ENCODE assay signal across 1 cellular context in genomic region chr17:81666342-81667191, GRCh38.
A peak's percentile ranks its signal among the peaks of the same experiment; 100 is the strongest.
TF ChIP-seq lines count a peak whose summit lies in the region.

Gene CCDC137, plus strand, starts transcription at chr17:81666737. Its CDS starts 30 bp downstream, at chr17:81666767.
Gene OXLD1, minus strand, starts transcription at chr17:81666605. Its CDS starts 28 bp downstream, at chr17:81666577.

TF ChIP-seq in HepG2, 621 proteins besides CTCF, POLR2A, EP300 and RAD21 (continued from another document and continues in another):
- TF ChIP-seq HMGXB3 (CRISPR knock-in tag; IDR thresholded peaks at IDR 0.05; ENCODE audit: borderline replicate concordance), result no peak
- peak; percentile 76 for TF ChIP-seq ZNF770 (CRISPR knock-in tag; IDR thresholded peaks at IDR 0.05)
- TF ChIP-seq ZNF576 (CRISPR knock-in tag; IDR thresholded peaks at IDR 0.05), result no peak
- 0 out of 2 replicates have a peak, but pooled peaks have one; percentile 69 for TF ChIP-seq ZNF703 (CRISPR knock-in tag; IDR thresholded peaks at IDR 0.05; ENCODE audit: borderline replicate concordance)
- peak; percentile 42 for TF ChIP-seq ZNF12 (CRISPR knock-in tag; IDR thresholded peaks at IDR 0.05)
- peak; percentile 83 for TF ChIP-seq ZIK1 (CRISPR knock-in tag; IDR thresholded peaks at IDR 0.05; ENCODE audit: borderline replicate concordance, low read depth)
- peak; percentile 44; the same call in 1 of the 2 replicates for TF ChIP-seq HNRNPL (IDR thresholded peaks at IDR 0.05; ENCODE audit: low read depth, low read length)
- peak; percentile 93 for TF ChIP-seq MYC (CRISPR knock-in tag; IDR thresholded peaks at IDR 0.05; ENCODE audit: borderline replicate concordance)
- TF ChIP-seq ZNF850 (CRISPR knock-in tag; conservative IDR thresholded peaks at IDR 0.05), result peak; percentile 45; the same call in 1 of the 2 replicates
- no peak; the same call in 1 of the 2 replicates for TF ChIP-seq CCDC6 (CRISPR knock-in tag; IDR thresholded peaks at IDR 0.05)
- TF ChIP-seq RELA (CRISPR knock-in tag; IDR thresholded peaks at IDR 0.05), result peak; percentile 90
- TF ChIP-seq BCL6 (CRISPR knock-in tag; IDR thresholded peaks at IDR 0.05), result no peak; the same call in 1 of the 2 replicates
- TF ChIP-seq NFAT5 (CRISPR knock-in tag; IDR thresholded peaks at IDR 0.05), result peak; percentile 91
- TF ChIP-seq JARID2 (CRISPR knock-in tag; IDR thresholded peaks at IDR 0.05; ENCODE audit: insufficient replicate concordance), result no peak
- TF ChIP-seq ZNF501 (CRISPR knock-in tag; IDR thresholded peaks at IDR 0.05), result peak; percentile 78
- TF ChIP-seq ZNF432 (CRISPR knock-in tag; IDR thresholded peaks at IDR 0.05; ENCODE audit: borderline replicate concordance), result no peak
- 0 out of 2 replicates have a peak, but pooled peaks have one; percentile 35 for TF ChIP-seq ZBTB8A (CRISPR knock-in tag; IDR thresholded peaks at IDR 0.05; ENCODE audit: borderline replicate concordance, low read depth)
- no peak for TF ChIP-seq CENPX (CRISPR knock-in tag; IDR thresholded peaks at IDR 0.05)
- no peak for TF ChIP-seq CEBPB (IDR thresholded peaks at IDR 0.05; ENCODE audit: borderline replicate concordance, low read depth, low read length)
- TF ChIP-seq ZNF354B (CRISPR knock-in tag; IDR thresholded peaks at IDR 0.05), result peak; percentile 57; the same call in 1 of the 2 replicates
- TF ChIP-seq ZNF660 (CRISPR knock-in tag; IDR thresholded peaks at IDR 0.05; ENCODE audit: borderline replicate concordance, low read depth), result no peak
- no peak for TF ChIP-seq RFX1 (IDR thresholded peaks at IDR 0.05)
- TF ChIP-seq HOXA7 (CRISPR knock-in tag; IDR thresholded peaks at IDR 0.05), result no peak
- no peak for TF ChIP-seq RBAK (CRISPR knock-in tag; IDR thresholded peaks at IDR 0.05)
- TF ChIP-seq KAT8 (CRISPR knock-in tag; IDR thresholded peaks at IDR 0.05), result peak; percentile 99
- no peak; the same call in 1 of the 2 replicates for TF ChIP-seq ZBTB49 (CRISPR knock-in tag; IDR thresholded peaks at IDR 0.05; ENCODE audit: borderline replicate concordance)
- no peak for TF ChIP-seq NPAS2 (CRISPR knock-in tag; IDR thresholded peaks at IDR 0.05; ENCODE audit: borderline replicate concordance)
- TF ChIP-seq NFATC3 (CRISPR knock-in tag; IDR thresholded peaks at IDR 0.05), result peak; percentile 78
- no peak for TF ChIP-seq GRHL1 (CRISPR knock-in tag; conservative IDR thresholded peaks at IDR 0.05)
- TF ChIP-seq GABPA (IDR thresholded peaks at IDR 0.05; ENCODE audit: low read depth, low read length), result peak; percentile 94
- peak; percentile 94 for TF ChIP-seq GABPA (CRISPR knock-in tag; IDR thresholded peaks at IDR 0.05; ENCODE audit: low read depth)
- TF ChIP-seq HDAC2 (CRISPR knock-in tag; IDR thresholded peaks at IDR 0.05), result peak; percentile 79; the same call in 1 of the 2 replicates
- TF ChIP-seq CHCHD3 (CRISPR knock-in tag; IDR thresholded peaks at IDR 0.05), result peak; percentile 93
- TF ChIP-seq ZMAT5 (CRISPR knock-in tag; IDR thresholded peaks at IDR 0.05; ENCODE audit: borderline replicate concordance, low read depth), result no peak
- TF ChIP-seq GMEB2 (CRISPR knock-in tag; IDR thresholded peaks at IDR 0.05; ENCODE audit: low read depth), result peak; percentile 64
- TF ChIP-seq ZFP41 (CRISPR knock-in tag; IDR thresholded peaks at IDR 0.05; ENCODE audit: borderline replicate concordance), result no peak
- TF ChIP-seq JDP2 (CRISPR knock-in tag; IDR thresholded peaks at IDR 0.05; ENCODE audit: borderline replicate concordance), result no peak; the same call in 1 of the 2 replicates
- no peak for TF ChIP-seq DPF2 (CRISPR knock-in tag; IDR thresholded peaks at IDR 0.05; ENCODE audit: borderline replicate concordance, low read depth)
- TF ChIP-seq ZFP1 (CRISPR knock-in tag; IDR thresholded peaks at IDR 0.05), result no peak; the same call in 1 of the 2 replicates
- no peak for TF ChIP-seq MAFK (conservative IDR thresholded peaks at IDR 0.05 in 1 of 2, IDR thresholded peaks at IDR 0.05 in 1 of 2; ENCODE audit: low read length in 2 of 2)
- no peak for TF ChIP-seq RBM22 (optimal IDR thresholded peaks at IDR 0.05; ENCODE audit: low read length)
- no peak for TF ChIP-seq ZFYVE20 (CRISPR knock-in tag; IDR thresholded peaks at IDR 0.05; ENCODE audit: borderline replicate concordance, low read depth)
- TF ChIP-seq PHB2 (IDR thresholded peaks at IDR 0.05; ENCODE audit: partially characterized antibody), result no peak
- no peak for TF ChIP-seq ARNTL (CRISPR knock-in tag; IDR thresholded peaks at IDR 0.05)
- TF ChIP-seq SNAI1 (CRISPR knock-in tag; IDR thresholded peaks at IDR 0.05; ENCODE audit: borderline replicate concordance), result no peak
- TF ChIP-seq DRAP1 (CRISPR knock-in tag; IDR thresholded peaks at IDR 0.05), result peak; percentile 81; the same call in 1 of the 2 replicates
- peak; percentile 70 for TF ChIP-seq HOXD1 (CRISPR knock-in tag; IDR thresholded peaks at IDR 0.05)
- TF ChIP-seq GABPB1 (CRISPR knock-in tag; IDR thresholded peaks at IDR 0.05), result peak; percentile 100
